ENCODE assay signal across 14 cellular contexts in genomic region chr5:171600736-171601265, GRCh38.
DNase-seq lines count a peak whose midpoint lies in the region; ATAC-seq and TF ChIP-seq lines count a peak whose summit lies in the region.
"Had no signal": no experiment of that assay in that cellular context is flagged by ENCODE, and none has a peak within 500 bp of the region (broad histone marks: within the 10 kb centered on the region; RNA-seq: fewer than 3 reads in every experiment).

No MANE protein-coding gene starts in this region.

- intact Hi-C loops in activated CD8-positive, alpha-beta T cell treated with anti-CD3 and anti-CD28 coated beads for 36 hours (cut with micrococcal nuclease) = loop anchor here (10.0 kb wide), 1 partner anchor 186 kb away; the partner anchor contains the start of gene FGF18

- peak; percentile 11 for DNase-seq in activated CD8-positive, alpha-beta T cell treated with anti-CD3 and anti-CD28 coated beads for 36 hours
- DNase-seq in activated CD8-positive, alpha-beta T cell treated with anti-CD3 and anti-CD28 coated beads, Interleukin-2, amount 10 ng/mL, durations not matched to agents 7 days and 5 days = no peak
- DNase-seq in right atrium auricular region (ENCODE audit: low spot score) (peak; percentile 80), DMS 273 (lab: John Stamatoyannopoulos, UW; ENCODE audit: unreplicated experiment) (no peak), NCI-H1092 (lab: John Stamatoyannopoulos, UW) (no peak)
- DNase-seq in stimulated activated naive CD8-positive, alpha-beta T cell treated with anti-CD3 and anti-CD28 coated beads, Interleukin-15, amount 100 ng/mL, for 72 hours = peak in 1 of 2 donors; percentile 21
- DNase-seq: activated T-cell treated with anti-CD3 and anti-CD28 coated beads for 4 hours, erythroblast, NCI-H226 had no signal

- H3K27ac Mint-ChIP-seq in activated CD8-positive, alpha-beta T cell treated with anti-CD3 and anti-CD28 coated beads for 36 hours = no peak overlapping the region
- no peak overlapping the region for H3K27ac Mint-ChIP-seq in activated CD8-positive, alpha-beta T cell treated with anti-CD3 and anti-CD28 coated beads, Interleukin-2, amount 10 ng/mL, durations not matched to agents 7 days and 5 days
- peak overlapping the region; percentile 85 to 94 for H3K27ac Mint-ChIP-seq in stimulated activated naive CD8-positive, alpha-beta T cell treated with anti-CD3 and anti-CD28 coated beads, Interleukin-15, amount 100 ng/mL, for 72 hours

- H2AFZ ChIP-seq in OCI-LY3 (ENCODE audit: low read depth, low read length) = no peak overlapping the region

- no peaks in the 10 kb centered on the region for H3K36me3 ChIP-seq in OCI-LY3 (replicated peaks; ENCODE audit: low read depth, low read length)
- H3K36me3 ChIP-seq in right atrium auricular region = no peaks in the 10 kb centered on the region
- H3K36me3 ChIP-seq: right lobe of liver, tibial nerve had no signal

- peak overlapping the region; percentile 40 for H3K4me3 ChIP-seq in OCI-LY3 (ENCODE audit: low read length)
- no peak overlapping the region for H3K4me3 ChIP-seq in right atrium auricular region
- H3K4me3 ChIP-seq: K562, right lobe of liver, tibial nerve had no signal

- no peak overlapping the region for H3K9ac ChIP-seq in OCI-LY3 (ENCODE audit: low read length)

- H4K20me1 ChIP-seq in OCI-LY3 (ENCODE audit: insufficient read depth, low read length) = no peaks in the 10 kb centered on the region

- H3K4me1 Mint-ChIP-seq in activated CD8-positive, alpha-beta T cell treated with anti-CD3 and anti-CD28 coated beads for 36 hours (ENCODE audit: low read depth) = peaks cover 13% of the 10 kb centered on the region
- peaks cover 3% of the 10 kb centered on the region for H3K4me1 Mint-ChIP-seq in activated CD8-positive, alpha-beta T cell treated with anti-CD3 and anti-CD28 coated beads, Interleukin-2, amount 10 ng/mL, durations not matched to agents 7 days and 5 days (ENCODE audit: low read depth)
- peaks cover 26% of the 10 kb centered on the region for H3K4me1 Mint-ChIP-seq in stimulated activated naive CD8-positive, alpha-beta T cell treated with anti-CD3 and anti-CD28 coated beads, Interleukin-15, amount 100 ng/mL, for 72 hours

- peaks cover 14% of the 10 kb centered on the region for H3K27me3 Mint-ChIP-seq in activated CD8-positive, alpha-beta T cell treated with anti-CD3 and anti-CD28 coated beads for 36 hours
- peaks cover 16% of the 10 kb centered on the region for H3K27me3 Mint-ChIP-seq in activated CD8-positive, alpha-beta T cell treated with anti-CD3 and anti-CD28 coated beads, Interleukin-2, amount 10 ng/mL, durations not matched to agents 7 days and 5 days (ENCODE audit: low read depth)
- peaks cover 27% of the 10 kb centered on the region for H3K27me3 Mint-ChIP-seq in stimulated activated naive CD8-positive, alpha-beta T cell treated with anti-CD3 and anti-CD28 coated beads, Interleukin-15, amount 100 ng/mL, for 72 hours

- H3K4me2 ChIP-seq in OCI-LY3 (ENCODE audit: low read length) = peak overlapping the region; percentile 77

- H3K4me1 ChIP-seq in OCI-LY3 (ENCODE audit: low read length) (peaks cover 19% of the 10 kb centered on the region), right atrium auricular region (peaks cover 0 to 11% of the 10 kb centered on the region in 2 donors)
- H3K4me1 ChIP-seq: right lobe of liver had no signal

- peak; percentile 29 for ATAC-seq in activated CD8-positive, alpha-beta T cell treated with anti-CD3 and anti-CD28 coated beads for 36 hours
- no peak for ATAC-seq in activated CD8-positive, alpha-beta T cell treated with anti-CD3 and anti-CD28 coated beads, Interleukin-2, amount 10 ng/mL, durations not matched to agents 7 days and 5 days
- peak; percentile 53 for ATAC-seq in stimulated activated naive CD8-positive, alpha-beta T cell treated with anti-CD3 and anti-CD28 coated beads, Interleukin-15, amount 100 ng/mL, for 72 hours
- ATAC-seq in HG02759 (IDR thresholded peaks at IDR 0.05; ENCODE audit: unreplicated experiment) = no peak

- H3K9me3 Mint-ChIP-seq in activated CD8-positive, alpha-beta T cell treated with anti-CD3 and anti-CD28 coated beads for 36 hours = no peaks in the 10 kb centered on the region
- H3K9me3 Mint-ChIP-seq in activated CD8-positive, alpha-beta T cell treated with anti-CD3 and anti-CD28 coated beads, Interleukin-2, amount 10 ng/mL, durations not matched to agents 7 days and 5 days (ENCODE audit: insufficient read depth) = no peaks in the 10 kb centered on the region
- H3K9me3 Mint-ChIP-seq in stimulated activated naive CD8-positive, alpha-beta T cell treated with anti-CD3 and anti-CD28 coated beads, Interleukin-15, amount 100 ng/mL, for 72 hours = peaks cover 4 to 6% of the 10 kb centered on the region in 2 donors

- H3K36me3 Mint-ChIP-seq in activated CD8-positive, alpha-beta T cell treated with anti-CD3 and anti-CD28 coated beads for 36 hours (ENCODE audit: low read depth) = no peaks in the 10 kb centered on the region
- no peaks in the 10 kb centered on the region for H3K36me3 Mint-ChIP-seq in activated CD8-positive, alpha-beta T cell treated with anti-CD3 and anti-CD28 coated beads, Interleukin-2, amount 10 ng/mL, durations not matched to agents 7 days and 5 days (ENCODE audit: low read depth)

- H3K4me3 Mint-ChIP-seq in activated CD8-positive, alpha-beta T cell treated with anti-CD3 and anti-CD28 coated beads for 36 hours = peak overlapping the region; percentile 0
- no peak overlapping the region for H3K4me3 Mint-ChIP-seq in activated CD8-positive, alpha-beta T cell treated with anti-CD3 and anti-CD28 coated beads, Interleukin-2, amount 10 ng/mL, durations not matched to agents 7 days and 5 days
- peak overlapping the region; percentile 61 to 80 for H3K4me3 Mint-ChIP-seq in stimulated activated naive CD8-positive, alpha-beta T cell treated with anti-CD3 and anti-CD28 coated beads, Interleukin-15, amount 100 ng/mL, for 72 hours

- POLR2A ChIA-PET in activated CD8-positive, alpha-beta T cell treated with anti-CD3 and anti-CD28 coated beads for 36 hours (lab: Charles Lee) = no interaction called here
- POLR2A ChIA-PET in activated CD8-positive, alpha-beta T cell treated with anti-CD3 and anti-CD28 coated beads, Interleukin-2, amount 10 ng/mL, durations not matched to agents 7 days and 5 days (lab: Charles Lee) = no interaction called here

- no peak overlapping the region for H3K27ac ChIP-seq in OCI-LY3 (ENCODE audit: low read length)
- no peak overlapping the region for H3K27ac ChIP-seq in right atrium auricular region
- H3K27ac ChIP-seq: right lobe of liver, tibial nerve had no signal

- no peaks in the 10 kb centered on the region for H3K9me3 ChIP-seq in OCI-LY3 (ENCODE audit: insufficient read depth, low read length)
- no peaks in the 10 kb centered on the region for H3K9me3 ChIP-seq in right atrium auricular region
- H3K9me3 ChIP-seq: right lobe of liver had no signal

- H3K27me3 ChIP-seq in OCI-LY3 (ENCODE audit: low read depth, low read length) (peaks cover 28% of the 10 kb centered on the region), right atrium auricular region (no peaks in the 10 kb centered on the region)
- H3K27me3 ChIP-seq: right lobe of liver, tibial nerve had no signal

- CTCF ChIA-PET in activated CD8-positive, alpha-beta T cell treated with anti-CD3 and anti-CD28 coated beads for 36 hours (lab: Charles Lee) = no interaction called here
- CTCF ChIA-PET in activated CD8-positive, alpha-beta T cell treated with anti-CD3 and anti-CD28 coated beads, Interleukin-2, amount 10 ng/mL, durations not matched to agents 7 days and 5 days (lab: Charles Lee) = no interaction called here

- TF ChIP-seq CTCF in activated CD8-positive, alpha-beta T cell treated with anti-CD3 and anti-CD28 coated beads for 36 hours (IDR thresholded peaks at IDR 0.05) = no peak
- no peak for TF ChIP-seq CTCF in OCI-LY3 (IDR thresholded peaks at IDR 0.05; ENCODE audit: low read depth, low read length)
- no peak for TF ChIP-seq CTCF in right atrium auricular region (IDR thresholded peaks at IDR 0.05)

- H3K79me2 ChIP-seq in OCI-LY3 (ENCODE audit: low read length) = no peaks in the 10 kb centered on the region

Comparison
In these comparisons a context has a peak if more than half of its experiments do, and no peak if none do; other contexts are left out.
1. ATAC-seq: peak in activated CD8-positive, alpha-beta T cell treated with anti-CD3 and anti-CD28 coated beads for 36 hours (single experiment) and stimulated activated naive CD8-positive, alpha-beta T cell treated with anti-CD3 and anti-CD28 coated beads, Interleukin-15, amount 100 ng/mL, for 72 hours (single experiment); none in activated CD8-positive, alpha-beta T cell treated with anti-CD3 and anti-CD28 coated beads, Interleukin-2, amount 10 ng/mL, durations not matched to agents 7 days and 5 days (single experiment) and HG02759 (single experiment).
2. DNase-seq: peak in activated CD8-positive, alpha-beta T cell treated with anti-CD3 and anti-CD28 coated beads for 36 hours (single experiment) and right atrium auricular region (single experiment); none in activated CD8-positive, alpha-beta T cell treated with anti-CD3 and anti-CD28 coated beads, Interleukin-2, amount 10 ng/mL, durations not matched to agents 7 days and 5 days (single experiment), DMS 273 (single experiment) and NCI-H1092 (single experiment).
3. H3K27ac Mint-ChIP-seq: peak in stimulated activated naive CD8-positive, alpha-beta T cell treated with anti-CD3 and anti-CD28 coated beads, Interleukin-15, amount 100 ng/mL, for 72 hours (2 of 2); none in activated CD8-positive, alpha-beta T cell treated with anti-CD3 and anti-CD28 coated beads for 36 hours (single experiment) and activated CD8-positive, alpha-beta T cell treated with anti-CD3 and anti-CD28 coated beads, Interleukin-2, amount 10 ng/mL, durations not matched to agents 7 days and 5 days (single experiment).